Comparison of ENCODE assay signal across 7 cellular contexts in the genomic region with DNA sequence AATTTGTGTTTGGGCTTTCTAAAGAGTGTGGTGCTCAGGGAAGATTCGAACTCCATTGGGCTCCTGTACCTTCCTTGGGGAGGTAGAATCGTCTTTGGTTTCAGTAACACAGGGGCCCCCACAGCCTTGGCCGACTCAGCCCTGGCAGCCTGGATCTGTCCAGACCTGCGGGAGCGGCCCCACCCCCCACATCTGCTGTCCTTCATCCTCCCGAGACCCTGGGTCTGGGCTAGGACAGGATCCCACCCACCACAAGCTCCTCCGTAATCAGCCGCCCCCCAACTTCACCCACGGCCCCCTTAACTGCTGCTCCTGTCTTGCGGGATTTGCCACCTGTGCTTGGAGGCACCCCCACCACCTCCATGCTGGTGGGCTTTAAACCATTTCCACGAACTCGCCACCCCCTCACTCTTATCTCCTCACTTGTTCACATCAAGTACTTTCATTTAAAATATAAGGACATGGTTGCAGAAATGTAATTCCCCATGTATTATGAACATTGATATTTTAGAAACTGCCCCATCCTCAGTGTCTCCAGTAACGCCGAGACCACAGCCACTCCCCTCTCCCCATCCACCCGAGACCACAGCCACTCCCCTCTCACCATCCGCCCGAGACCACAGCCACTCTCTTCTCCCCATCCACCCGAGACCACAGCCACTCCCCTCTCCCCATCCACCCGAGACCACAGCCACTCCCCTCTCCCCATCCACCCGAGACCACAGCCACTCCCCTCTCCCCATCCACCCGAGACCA.
A peak's percentile ranks its signal among the peaks of the same experiment; 100 is the strongest.
DNase-seq lines count a peak whose midpoint lies in the region; ATAC-seq and TF ChIP-seq lines count a peak whose summit lies in the region.
"Not testable (repeated sequence)": the region's sequence is repeated elsewhere in the genome, so short reads cannot be mapped to it uniquely, and the experiment has no call there.

No MANE protein-coding gene starts in this region.

- not testable (repeated sequence) for H3K4me1 Mint-ChIP-seq in T-helper 17 cell
- H3K4me1 Mint-ChIP-seq in brain (peaks cover 40% of the 10 kb centered on the region), naive B cell (peaks cover 6 to 14% (median 12%) of the 10 kb centered on the region in 3 donors)

- H3K36me3 Mint-ChIP-seq in T-helper 17 cell (ENCODE audit: low read depth); brain; naive B cell: not testable (repeated sequence)

- not testable (repeated sequence) for H3K27me3 Mint-ChIP-seq in T-helper 17 cell, naive B cell
- H3K27me3 Mint-ChIP-seq in brain, result peaks cover 12% of the 10 kb centered on the region

- H3K4me1 ChIP-seq in DOHH2 (ENCODE audit: control insufficient read depth, low read length) (peaks cover 25% of the 10 kb centered on the region), HUES64 (ENCODE audit: insufficient read depth, low read length) (peaks cover 33% of the 10 kb centered on the region)

- H3K4me3 Mint-ChIP-seq in T-helper 17 cell, result peak overlapping the region; percentile 47
- H3K4me3 Mint-ChIP-seq in brain, result peak overlapping the region in 3 of 5 experiments; percentile 43 to 77 (median 61)
- H3K4me3 Mint-ChIP-seq in naive B cell, result peak overlapping the region in 2 of 8 donors; percentile 36 to 56

- not testable (repeated sequence) for DNase-seq in T-helper 17 cell
- peak; percentile 49 for DNase-seq in activated CD8-positive, alpha-beta memory T cell treated with anti-CD3 and anti-CD28 coated beads, Interleukin-2, amount 50 U/mL, for 48 hours
- DNase-seq in Right ventricle myocardium inferior (ENCODE audit: missing footprints) (peak; percentile 58), naive B cell (peak; percentile 12)

- peaks cover 15% of the 10 kb centered on the region for H3K9me3 ChIP-seq in DOHH2 (ENCODE audit: control insufficient read depth, insufficient read depth, low read length)
- H3K9me3 ChIP-seq in HUES64 (ENCODE audit: insufficient read depth, low read depth, low read length); T-helper 17 cell (ENCODE audit: control insufficient read depth, low read length, poor library complexity, severe bottlenecking): not testable (repeated sequence)

- H3K9ac ChIP-seq in HUES64 (ENCODE audit: low read depth, low read length), result not testable (repeated sequence)

- H4K20me1 ChIP-seq in DOHH2 (ENCODE audit: control insufficient read depth, insufficient read depth, low read depth, low read length), result not testable (repeated sequence)

- H3K79me2 ChIP-seq in DOHH2 (ENCODE audit: control insufficient read depth, low read length), result not testable (repeated sequence)

- H3K9me3 Mint-ChIP-seq in brain, result not testable (repeated sequence)
- H3K9me3 Mint-ChIP-seq in naive B cell, result peaks cover 0 to 12% (median 5%) of the 10 kb centered on the region in 7 donors

- ATAC-seq in T-helper 17 cell (peak; percentile 33), naive B cell (ENCODE audit: low read depth in 2 of 2) (peak in 1 of 2 donors; percentile 39)
- ATAC-seq in Right ventricle myocardium inferior, result not testable (repeated sequence)

- 65% methylated on average over 20 of the region's 21 CpGs for WGBS in HUES64

- H3K4me3 ChIP-seq in DOHH2 (ENCODE audit: low read length); HUES64 (ENCODE audit: low read length): not testable (repeated sequence)

- not testable (repeated sequence) for H3K36me3 ChIP-seq in DOHH2 (ENCODE audit: control insufficient read depth, low read length); HUES64 (ENCODE audit: insufficient read depth, low read length)

- H3K27me3 ChIP-seq in DOHH2 (ENCODE audit: control insufficient read depth, low read length); HUES64 (ENCODE audit: insufficient read depth, low read length): not testable (repeated sequence)

- TF ChIP-seq CTCF in DOHH2 (IDR thresholded peaks at IDR 0.05; ENCODE audit: low read depth, low read length, poor library complexity, severe bottlenecking); brain (conservative IDR thresholded peaks at IDR 0.05): not testable (repeated sequence)

- H3K27ac ChIP-seq in DOHH2 (ENCODE audit: low read depth, low read length) (peak overlapping the region; percentile 37; the same call in 1 of the 2 replicates), HUES64 (ENCODE audit: low read depth, low read length) (peak overlapping the region; percentile 52; the same call in 1 of the 2 replicates)

- peak overlapping the region; percentile 14 for H3K27ac Mint-ChIP-seq in T-helper 17 cell
- H3K27ac Mint-ChIP-seq in brain, result peak overlapping the region in 2 of 5 experiments; percentile 45 to 86
- peak overlapping the region in 4 of 6 donors; percentile 60 to 89 (median 74) for H3K27ac Mint-ChIP-seq in naive B cell

- peaks cover 10% of the 10 kb centered on the region for H3F3A ChIP-seq in DOHH2 (ENCODE audit: control insufficient read depth, insufficient read depth)

- intact Hi-C loops in Right ventricle myocardium inferior (cut with DNase I), result not testable (repeated sequence)

- not testable (repeated sequence) for H3K4me2 ChIP-seq in DOHH2 (ENCODE audit: low read length)

- H3K9me2 ChIP-seq in DOHH2 (replicated peaks; ENCODE audit: control insufficient read depth, low read length), result not testable (repeated sequence)
